ENCODE assay signal across 31 cellular contexts in the genomic region with DNA sequence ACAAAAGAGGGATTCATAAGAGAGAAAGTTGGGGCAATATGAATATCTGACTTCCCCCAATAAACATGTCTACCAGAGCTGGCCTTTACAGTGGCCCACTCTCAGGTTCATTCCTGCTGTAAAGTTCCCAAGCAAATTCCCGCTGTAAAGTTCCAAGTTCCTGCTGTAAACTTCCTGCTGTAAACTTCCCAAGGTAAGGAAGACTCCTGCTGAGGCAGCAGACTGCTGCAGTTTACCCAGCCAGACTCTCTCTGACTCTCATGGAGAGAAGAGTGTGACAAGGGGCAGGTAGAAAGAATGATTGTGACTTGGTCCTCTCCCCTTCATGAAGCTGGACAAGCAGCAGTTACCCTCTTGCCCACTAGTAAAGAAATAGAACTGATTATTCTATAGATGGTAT.
"Had no signal": no experiment of that assay in that cellular context is flagged by ENCODE, and none has a peak within 500 bp of the region (broad histone marks: within the 10 kb centered on the region; RNA-seq: fewer than 3 reads in every experiment).

No MANE protein-coding gene starts in this region.

- H3K4me1 ChIP-seq: SJSA1 had no signal

- H3K36me3 ChIP-seq: brain microvascular endothelial cell, MG63, SJSA1 had no signal

- H3K4me3 Mint-ChIP-seq: activated B cell treated with CpG ODN at 0.5 μM for 24 hours; activated CD4-positive, alpha-beta memory T cell treated with anti-CD3 and anti-CD28 coated beads for 36 hours; activated naive CD4-positive, alpha-beta T cell treated with anti-CD3 and anti-CD28 coated beads, Interleukin-2, amount 10 ng/mL, durations not matched to agents 7 days and 5 days; activated naive CD8-positive, alpha-beta T cell; activated naive CD8-positive, alpha-beta T cell treated with anti-CD3 and anti-CD28 coated beads, Interleukin-2, amount 50 U/mL, for 24 hours; activated T-cell treated with anti-CD3 and anti-CD28 coated beads, Interleukin-2, amount 50 U/mL, for 4 hours; activated T-helper 1 cell treated with anti-CD3 and anti-CD28 coated beads, Interleukin-12 subunit alpha, Interleukin-12 subunit beta, Interleukin-2, Interleukin-4 antibody, amounts not matched to agents 30 ng/mL and 10 ng/mL and 1 ng/mL, durations not matched to agents 14 hours and 24 hours and 36 hours; T-helper 1 cell treated with Interleukin-12 subunit alpha and Interleukin-12 subunit beta and Interleukin-4 antibody, amounts not matched to agents 30 μg/mL and 1 μg/mL, for 36 hours; T-helper 2 cell treated with Interferon-gamma antibody and Interleukin-4, amounts not matched to agents 5 μg/mL and 100 μg/mL, for 36 hours had no signal

- H3K9me3 ChIP-seq: MG63, SJSA1, SK-N-SH had no signal

- ATAC-seq: activated naive CD8-positive, alpha-beta T cell treated with anti-CD3 and anti-CD28 coated beads, Interleukin-2, amount 50 U/mL, for 24 hours; activated T-cell treated with anti-CD3 and anti-CD28 coated beads, Interleukin-2, amount 50 U/mL, for 4 hours; Panc1 had no signal

- H3K27ac Mint-ChIP-seq: activated B cell treated with CpG ODN at 0.5 μM for 24 hours; activated CD4-positive, alpha-beta memory T cell treated with anti-CD3 and anti-CD28 coated beads for 36 hours; activated naive CD4-positive, alpha-beta T cell treated with anti-CD3 and anti-CD28 coated beads, Interleukin-2, amount 10 ng/mL, durations not matched to agents 7 days and 5 days; activated naive CD8-positive, alpha-beta T cell; activated naive CD8-positive, alpha-beta T cell treated with anti-CD3 and anti-CD28 coated beads, Interleukin-2, amount 50 U/mL, for 24 hours; activated T-helper 1 cell treated with anti-CD3 and anti-CD28 coated beads, Interleukin-12 subunit alpha, Interleukin-12 subunit beta, Interleukin-2, Interleukin-4 antibody, amounts not matched to agents 30 ng/mL and 10 ng/mL and 1 ng/mL, durations not matched to agents 14 hours and 24 hours and 36 hours; T-helper 1 cell treated with Interleukin-12 subunit alpha and Interleukin-12 subunit beta and Interleukin-4 antibody, amounts not matched to agents 30 μg/mL and 1 μg/mL, for 36 hours; T-helper 2 cell treated with Interferon-gamma antibody and Interleukin-4, amounts not matched to agents 5 μg/mL and 100 μg/mL, for 36 hours had no signal

- H3K9me2 ChIP-seq: SK-N-SH had no signal

- H3K4me1 Mint-ChIP-seq: activated B cell treated with CpG ODN at 0.5 μM for 24 hours; activated naive CD4-positive, alpha-beta T cell treated with anti-CD3 and anti-CD28 coated beads, Interleukin-2, amount 10 ng/mL, durations not matched to agents 7 days and 5 days; activated naive CD8-positive, alpha-beta T cell treated with anti-CD3 and anti-CD28 coated beads, Interleukin-2, amount 50 U/mL, for 24 hours had no signal

- H3K36me3 Mint-ChIP-seq: activated CD4-positive, alpha-beta memory T cell treated with anti-CD3 and anti-CD28 coated beads for 36 hours; activated naive CD4-positive, alpha-beta T cell treated with anti-CD3 and anti-CD28 coated beads, Interleukin-2, amount 10 ng/mL, durations not matched to agents 7 days and 5 days; activated naive CD8-positive, alpha-beta T cell had no signal

- H3K4me3 ChIP-seq: MG63, SJSA1 had no signal

- H3K9ac ChIP-seq: SK-N-SH had no signal

- H3K9me3 Mint-ChIP-seq: activated B cell treated with CpG ODN at 0.5 μM for 24 hours; activated CD4-positive, alpha-beta memory T cell treated with anti-CD3 and anti-CD28 coated beads for 36 hours; activated naive CD4-positive, alpha-beta T cell treated with anti-CD3 and anti-CD28 coated beads, Interleukin-2, amount 10 ng/mL, durations not matched to agents 7 days and 5 days; activated naive CD8-positive, alpha-beta T cell treated with anti-CD3 and anti-CD28 coated beads, Interleukin-2, amount 50 U/mL, for 24 hours; activated T-cell treated with anti-CD3 and anti-CD28 coated beads, Interleukin-2, amount 50 U/mL, for 4 hours; activated T-helper 1 cell treated with anti-CD3 and anti-CD28 coated beads, Interleukin-12 subunit alpha, Interleukin-12 subunit beta, Interleukin-2, Interleukin-4 antibody, amounts not matched to agents 30 ng/mL and 10 ng/mL and 1 ng/mL, durations not matched to agents 14 hours and 24 hours and 36 hours; T-helper 1 cell treated with Interleukin-12 subunit alpha and Interleukin-12 subunit beta and Interleukin-4 antibody, amounts not matched to agents 30 μg/mL and 1 μg/mL, for 36 hours; T-helper 2 cell treated with Interferon-gamma antibody and Interleukin-4, amounts not matched to agents 5 μg/mL and 100 μg/mL, for 36 hours had no signal

- H3K4me2 ChIP-seq: SK-N-SH had no signal

- H3K27ac ChIP-seq: brain microvascular endothelial cell, SJSA1 had no signal

- DNase-seq: activated B cell treated with CpG ODN at 0.5 μM for 24 hours; activated CD4-positive, alpha-beta memory T cell treated with anti-CD3 and anti-CD28 coated beads for 36 hours; activated CD4-positive, alpha-beta T cell treated with anti-CD3 and anti-CD28 coated beads for 4 hours; activated CD4-positive, alpha-beta T cell treated with anti-CD3 and anti-CD28 coated beads, Interleukin-2, amount 50 U/mL, for 1 hour; activated CD4-positive, CD25-positive, alpha-beta regulatory T cell treated with anti-CD3 and anti-CD28 coated beads, Interleukin-2, amount 50 U/mL, for 72 hours; activated CD8-positive, alpha-beta memory T cell treated with anti-CD3 and anti-CD28 coated beads, Interleukin-2, amount 50 U/mL, for 4 hours; activated effector memory CD4-positive, alpha-beta T cell treated with Interleukin-2 at 50 U/mL for 16 hours; activated naive CD4-positive, alpha-beta T cell treated with anti-CD3 and anti-CD28 coated beads, Interleukin-2, amount 10 ng/mL, durations not matched to agents 7 days and 5 days; activated naive CD8-positive, alpha-beta T cell treated with anti-CD3 and anti-CD28 coated beads, Interleukin-2, amount 50 U/mL, for 24 hours; activated T-cell treated with anti-CD3 and anti-CD28 coated beads for 4 hours; activated T-cell treated with anti-CD3 and anti-CD28 coated beads, Interleukin-2, amount 50 U/mL, for 4 hours; anterior cingulate cortex; brain microvascular endothelial cell; central memory CD4-positive, alpha-beta T cell; Kasumi-1; KG1; MG63; NCI-H1092; NCI-H2029 treated with DMSO at 0.1 percent for 48 hours; NCI-H2107; NCI-H226; NCI-H446 treated with DMSO at 0.1 percent for 48 hours; SHP77; SK-N-SH had no signal

- FAIRE-seq: TTC549 had no signal

- H3K27me3 ChIP-seq: brain microvascular endothelial cell, MG63, SJSA1 had no signal
